In the genomic region with DNA sequence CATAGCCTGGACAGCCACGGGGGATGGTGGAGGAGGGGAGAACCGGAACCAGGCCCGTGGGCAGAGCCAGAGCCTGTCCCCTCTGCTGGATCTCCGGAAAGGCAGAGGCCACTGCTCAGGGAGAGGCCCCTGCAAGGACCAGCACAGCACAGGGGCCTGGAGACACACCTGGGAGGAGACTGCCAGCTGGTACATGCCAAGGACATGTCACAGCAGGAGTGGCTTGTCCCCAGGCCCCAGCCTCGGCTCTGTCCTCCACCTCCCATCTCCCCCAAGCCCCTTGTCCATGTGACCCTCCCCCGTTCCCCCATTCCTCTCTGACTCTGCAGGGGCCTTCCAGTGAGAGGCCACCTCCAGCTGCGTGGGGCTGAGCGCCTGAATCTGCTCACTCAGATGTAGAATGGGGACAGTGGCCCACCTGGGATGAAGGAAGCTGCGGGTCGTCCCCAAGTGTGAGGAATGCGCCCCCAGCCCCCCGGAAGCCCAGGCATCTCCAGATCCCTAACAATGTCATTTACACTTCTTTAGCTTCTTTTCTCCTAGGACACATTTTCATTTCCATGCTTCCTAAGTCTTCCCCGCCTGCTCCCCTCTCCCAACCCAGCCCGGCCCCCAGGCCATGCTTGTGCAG, we compare ENCODE assay signal across 1 cellular context.
TF ChIP-seq lines count a peak whose summit lies in the region.

No MANE protein-coding gene starts in this region.

TF ChIP-seq in H1, 55 proteins besides CTCF, POLR2A, EP300 and RAD21 (continued from another document):
- no peak for TF ChIP-seq SRF (IDR thresholded peaks at IDR 0.05; ENCODE audit: low read depth, low read length)
- no peak for TF ChIP-seq USF2 (IDR thresholded peaks at IDR 0.05; ENCODE audit: low read length)
- no peak for TF ChIP-seq MAFK (IDR thresholded peaks at IDR 0.05; ENCODE audit: low read depth, low read length)
- TF ChIP-seq HDAC2 (IDR thresholded peaks at IDR 0.05; ENCODE audit: borderline replicate concordance in 1 of 2, low read depth in 2 of 2, low read length in 2 of 2) = peak; percentile 93 to 96; a peak in 3 of 4 replicates
- TF ChIP-seq RXRA (IDR thresholded peaks at IDR 0.05; ENCODE audit: insufficient read depth, low read depth, low read length) = peak; percentile 60; the same call in 1 of the 2 replicates
- no peak for TF ChIP-seq JUND (IDR thresholded peaks at IDR 0.05; ENCODE audit: low read length)
- TF ChIP-seq, protein P1, sequence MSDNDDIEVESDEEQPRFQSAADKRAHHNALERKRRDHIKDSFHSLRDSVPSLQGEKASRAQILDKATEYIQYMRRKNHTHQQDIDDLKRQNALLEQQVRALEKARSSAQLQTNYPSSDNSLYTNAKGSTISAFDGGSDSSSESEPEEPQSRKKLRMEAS (IDR thresholded peaks at IDR 0.05) = peak; percentile 50; the same call in 1 of the 2 replicates
- TF ChIP-seq SUZ12 (IDR thresholded peaks at IDR 0.05; ENCODE audit: low read length) = no peak
- peak; percentile 56; the same call in 1 of the 2 replicates for TF ChIP-seq EGR1 (IDR thresholded peaks at IDR 0.05; ENCODE audit: borderline replicate concordance, low read depth, low read length)
- no peak for TF ChIP-seq POLR2AphosphoS5 (IDR thresholded peaks at IDR 0.05; ENCODE audit: low read depth, low read length)
- peak; percentile 93 for TF ChIP-seq TEAD4 (IDR thresholded peaks at IDR 0.05; ENCODE audit: low read depth, low read length)
- peak; percentile 23 for TF ChIP-seq ASH2L (IDR thresholded peaks at IDR 0.05; ENCODE audit: low read length)
- peak; percentile 50 for TF ChIP-seq SP1 (IDR thresholded peaks at IDR 0.05; ENCODE audit: low read depth, low read length)
- TF ChIP-seq TCF12 (IDR thresholded peaks at IDR 0.05; ENCODE audit: low read depth, low read length) = peak; percentile 86
- no peak for TF ChIP-seq JUN (IDR thresholded peaks at IDR 0.05; ENCODE audit: low read depth, low read length)
- TF ChIP-seq NANOG (IDR thresholded peaks at IDR 0.05; ENCODE audit: insufficient read depth, low read depth, low read length, poor library complexity, severe bottlenecking) = peak; percentile 67
- TF ChIP-seq, protein P2, sequence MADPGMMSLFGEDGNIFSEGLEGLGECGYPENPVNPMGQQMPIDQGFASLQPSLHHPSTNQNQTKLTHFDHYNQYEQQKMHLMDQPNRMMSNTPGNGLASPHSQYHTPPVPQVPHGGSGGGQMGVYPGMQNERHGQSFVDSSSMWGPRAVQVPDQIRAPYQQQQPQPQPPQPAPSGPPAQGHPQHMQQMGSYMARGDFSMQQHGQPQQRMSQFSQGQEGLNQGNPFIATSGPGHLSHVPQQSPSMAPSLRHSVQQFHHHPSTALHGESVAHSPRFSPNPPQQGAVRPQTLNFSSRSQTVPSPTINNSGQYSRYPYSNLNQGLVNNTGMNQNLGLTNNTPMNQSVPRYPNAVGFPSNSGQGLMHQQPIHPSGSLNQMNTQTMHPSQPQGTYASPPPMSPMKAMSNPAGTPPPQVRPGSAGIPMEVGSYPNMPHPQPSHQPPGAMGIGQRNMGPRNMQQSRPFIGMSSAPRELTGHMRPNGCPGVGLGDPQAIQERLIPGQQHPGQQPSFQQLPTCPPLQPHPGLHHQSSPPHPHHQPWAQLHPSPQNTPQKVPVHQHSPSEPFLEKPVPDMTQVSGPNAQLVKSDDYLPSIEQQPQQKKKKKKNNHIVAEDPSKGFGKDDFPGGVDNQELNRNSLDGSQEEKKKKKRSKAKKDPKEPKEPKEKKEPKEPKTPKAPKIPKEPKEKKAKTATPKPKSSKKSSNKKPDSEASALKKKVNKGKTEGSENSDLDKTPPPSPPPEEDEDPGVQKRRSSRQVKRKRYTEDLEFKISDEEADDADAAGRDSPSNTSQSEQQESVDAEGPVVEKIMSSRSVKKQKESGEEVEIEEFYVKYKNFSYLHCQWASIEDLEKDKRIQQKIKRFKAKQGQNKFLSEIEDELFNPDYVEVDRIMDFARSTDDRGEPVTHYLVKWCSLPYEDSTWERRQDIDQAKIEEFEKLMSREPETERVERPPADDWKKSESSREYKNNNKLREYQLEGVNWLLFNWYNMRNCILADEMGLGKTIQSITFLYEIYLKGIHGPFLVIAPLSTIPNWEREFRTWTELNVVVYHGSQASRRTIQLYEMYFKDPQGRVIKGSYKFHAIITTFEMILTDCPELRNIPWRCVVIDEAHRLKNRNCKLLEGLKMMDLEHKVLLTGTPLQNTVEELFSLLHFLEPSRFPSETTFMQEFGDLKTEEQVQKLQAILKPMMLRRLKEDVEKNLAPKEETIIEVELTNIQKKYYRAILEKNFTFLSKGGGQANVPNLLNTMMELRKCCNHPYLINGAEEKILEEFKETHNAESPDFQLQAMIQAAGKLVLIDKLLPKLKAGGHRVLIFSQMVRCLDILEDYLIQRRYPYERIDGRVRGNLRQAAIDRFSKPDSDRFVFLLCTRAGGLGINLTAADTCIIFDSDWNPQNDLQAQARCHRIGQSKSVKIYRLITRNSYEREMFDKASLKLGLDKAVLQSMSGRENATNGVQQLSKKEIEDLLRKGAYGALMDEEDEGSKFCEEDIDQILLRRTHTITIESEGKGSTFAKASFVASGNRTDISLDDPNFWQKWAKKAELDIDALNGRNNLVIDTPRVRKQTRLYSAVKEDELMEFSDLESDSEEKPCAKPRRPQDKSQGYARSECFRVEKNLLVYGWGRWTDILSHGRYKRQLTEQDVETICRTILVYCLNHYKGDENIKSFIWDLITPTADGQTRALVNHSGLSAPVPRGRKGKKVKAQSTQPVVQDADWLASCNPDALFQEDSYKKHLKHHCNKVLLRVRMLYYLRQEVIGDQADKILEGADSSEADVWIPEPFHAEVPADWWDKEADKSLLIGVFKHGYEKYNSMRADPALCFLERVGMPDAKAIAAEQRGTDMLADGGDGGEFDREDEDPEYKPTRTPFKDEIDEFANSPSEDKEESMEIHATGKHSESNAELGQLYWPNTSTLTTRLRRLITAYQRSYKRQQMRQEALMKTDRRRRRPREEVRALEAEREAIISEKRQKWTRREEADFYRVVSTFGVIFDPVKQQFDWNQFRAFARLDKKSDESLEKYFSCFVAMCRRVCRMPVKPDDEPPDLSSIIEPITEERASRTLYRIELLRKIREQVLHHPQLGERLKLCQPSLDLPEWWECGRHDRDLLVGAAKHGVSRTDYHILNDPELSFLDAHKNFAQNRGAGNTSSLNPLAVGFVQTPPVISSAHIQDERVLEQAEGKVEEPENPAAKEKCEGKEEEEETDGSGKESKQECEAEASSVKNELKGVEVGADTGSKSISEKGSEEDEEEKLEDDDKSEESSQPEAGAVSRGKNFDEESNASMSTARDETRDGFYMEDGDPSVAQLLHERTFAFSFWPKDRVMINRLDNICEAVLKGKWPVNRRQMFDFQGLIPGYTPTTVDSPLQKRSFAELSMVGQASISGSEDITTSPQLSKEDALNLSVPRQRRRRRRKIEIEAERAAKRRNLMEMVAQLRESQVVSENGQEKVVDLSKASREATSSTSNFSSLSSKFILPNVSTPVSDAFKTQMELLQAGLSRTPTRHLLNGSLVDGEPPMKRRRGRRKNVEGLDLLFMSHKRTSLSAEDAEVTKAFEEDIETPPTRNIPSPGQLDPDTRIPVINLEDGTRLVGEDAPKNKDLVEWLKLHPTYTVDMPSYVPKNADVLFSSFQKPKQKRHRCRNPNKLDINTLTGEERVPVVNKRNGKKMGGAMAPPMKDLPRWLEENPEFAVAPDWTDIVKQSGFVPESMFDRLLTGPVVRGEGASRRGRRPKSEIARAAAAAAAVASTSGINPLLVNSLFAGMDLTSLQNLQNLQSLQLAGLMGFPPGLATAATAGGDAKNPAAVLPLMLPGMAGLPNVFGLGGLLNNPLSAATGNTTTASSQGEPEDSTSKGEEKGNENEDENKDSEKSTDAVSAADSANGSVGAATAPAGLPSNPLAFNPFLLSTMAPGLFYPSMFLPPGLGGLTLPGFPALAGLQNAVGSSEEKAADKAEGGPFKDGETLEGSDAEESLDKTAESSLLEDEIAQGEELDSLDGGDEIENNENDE (IDR thresholded peaks at IDR 0.05; ENCODE audit: insufficient replicate concordance, low read length) = peak; percentile 87
- TF ChIP-seq KDM1A (IDR thresholded peaks at IDR 0.05; ENCODE audit: borderline replicate concordance, low read length) = peak; percentile 65
